In genomic region chr7:65750511-65751344, GRCh38 we compare ENCODE assay signal across 1 cellular context.
A peak's percentile ranks its signal among the peaks of the same experiment; 100 is the strongest.
TF ChIP-seq lines count a peak whose summit lies in the region.

No MANE protein-coding gene starts in this region.

TF ChIP-seq in WTC11, 78 proteins besides CTCF, POLR2A, EP300 and RAD21 (continued from another document):
- TF ChIP-seq STAT6 (CRISPR knock-in tag; conservative IDR thresholded peaks at IDR 0.05; ENCODE audit: low read depth): no peak
- no peak for TF ChIP-seq IRF2 (CRISPR knock-in tag; IDR thresholded peaks at IDR 0.05; ENCODE audit: borderline replicate concordance, low read depth)
- TF ChIP-seq ZBTB43 (CRISPR knock-in tag; IDR thresholded peaks at IDR 0.05): 0 out of 2 replicates have a peak, but pooled peaks have one; percentile 33
- no peak for TF ChIP-seq NFE2L1 (CRISPR knock-in tag; IDR thresholded peaks at IDR 0.05)
- TF ChIP-seq ATF3 (CRISPR knock-in tag; conservative IDR thresholded peaks at IDR 0.05): no peak
- TF ChIP-seq FOXP1 (CRISPR knock-in tag; IDR thresholded peaks at IDR 0.05; ENCODE audit: borderline replicate concordance): peak; percentile 55
- peak; percentile 63; the same call in 1 of the 2 replicates for TF ChIP-seq MYBL2 (CRISPR knock-in tag; IDR thresholded peaks at IDR 0.05)
- TF ChIP-seq ATF2 (CRISPR knock-in tag; IDR thresholded peaks at IDR 0.05; ENCODE audit: borderline replicate concordance, low read depth): no peak
- TF ChIP-seq ESRRA (CRISPR knock-in tag; IDR thresholded peaks at IDR 0.05; ENCODE audit: borderline replicate concordance): peak; percentile 35; the same call in 1 of the 2 replicates
- no peak for TF ChIP-seq PRRX2 (CRISPR knock-in tag; IDR thresholded peaks at IDR 0.05)
- peak; percentile 41; the same call in 1 of the 2 replicates for TF ChIP-seq E2F5 (CRISPR knock-in tag; IDR thresholded peaks at IDR 0.05)
- TF ChIP-seq JUN (CRISPR knock-in tag; IDR thresholded peaks at IDR 0.05): peak; percentile 61; the same call in 1 of the 2 replicates
- peak; percentile 96 for TF ChIP-seq NFYB (CRISPR knock-in tag; conservative IDR thresholded peaks at IDR 0.05; ENCODE audit: low read depth)
- peak; percentile 72 for TF ChIP-seq SP1 (CRISPR knock-in tag; conservative IDR thresholded peaks at IDR 0.05)
- TF ChIP-seq USF2 (CRISPR knock-in tag; IDR thresholded peaks at IDR 0.05): peak; percentile 54
- TF ChIP-seq AFF4 (CRISPR knock-in tag; IDR thresholded peaks at IDR 0.05; ENCODE audit: borderline replicate concordance): no peak
- no peak; the same call in 1 of the 2 replicates for TF ChIP-seq ARID4B (CRISPR knock-in tag; IDR thresholded peaks at IDR 0.05; ENCODE audit: borderline replicate concordance)
- no peak for TF ChIP-seq TEAD1 (CRISPR knock-in tag; IDR thresholded peaks at IDR 0.05)
- TF ChIP-seq FOXK1 (CRISPR knock-in tag; IDR thresholded peaks at IDR 0.05): peak; percentile 63
- peak; percentile 46; the same call in 1 of the 2 replicates for TF ChIP-seq HMGXB4 (CRISPR knock-in tag; IDR thresholded peaks at IDR 0.05)
- TF ChIP-seq GABPB1 (CRISPR knock-in tag; IDR thresholded peaks at IDR 0.05): peak; percentile 54; the same call in 1 of the 2 replicates
- no peak for TF ChIP-seq CREB1 (CRISPR knock-in tag; IDR thresholded peaks at IDR 0.05)
- peak; percentile 53; the same call in 1 of the 2 replicates for TF ChIP-seq KAT7 (CRISPR knock-in tag; IDR thresholded peaks at IDR 0.05; ENCODE audit: borderline replicate concordance)
- no peak for TF ChIP-seq SMAD3 (CRISPR knock-in tag; IDR thresholded peaks at IDR 0.05; ENCODE audit: borderline replicate concordance)
